ENCODE assay signal across 24 cellular contexts in the genomic region with DNA sequence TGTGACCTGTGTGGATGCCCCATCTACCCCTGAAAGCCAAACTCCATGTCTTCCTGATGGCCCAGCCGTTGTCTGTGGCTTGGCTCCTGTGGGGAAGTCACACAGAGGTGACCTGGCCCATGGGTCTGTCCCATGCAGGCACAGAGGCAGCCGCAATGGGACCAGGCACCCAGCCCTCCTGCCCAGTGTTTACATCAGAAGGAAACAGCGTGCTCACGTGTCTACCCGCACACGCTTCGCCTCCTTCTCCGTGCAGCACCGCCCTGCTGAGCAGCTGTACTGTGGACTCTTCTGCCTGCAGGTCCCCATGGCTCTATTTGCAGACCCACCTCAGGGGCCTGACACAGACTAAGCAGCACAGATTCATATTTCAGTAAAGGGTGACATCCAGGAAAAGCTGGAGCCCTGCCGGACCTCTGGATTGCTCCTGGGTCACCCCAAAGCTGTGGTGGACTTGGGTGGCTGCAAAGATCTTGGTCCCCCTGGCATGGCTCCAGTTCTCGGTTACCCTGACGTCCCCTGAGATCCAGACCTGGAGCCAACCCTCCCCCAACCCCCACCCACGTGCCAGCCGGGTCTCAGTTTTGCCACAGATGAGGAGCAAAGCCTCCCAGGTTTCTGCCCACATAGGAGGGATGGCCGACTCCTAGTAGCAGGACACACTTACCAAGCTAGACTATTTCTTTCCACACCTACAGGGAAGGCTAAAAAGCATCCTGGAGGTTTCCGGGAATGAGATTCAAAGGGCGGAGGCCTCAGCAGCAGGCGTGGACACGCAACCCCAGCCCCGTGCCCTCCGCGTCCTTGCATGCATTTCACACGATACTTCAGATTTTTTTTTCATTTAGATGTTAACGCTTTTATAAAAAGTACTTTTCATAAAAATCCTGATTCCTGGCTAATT.
"Had no signal": no experiment of that assay in that cellular context is flagged by ENCODE, and none has a peak within 500 bp of the region (broad histone marks: within the 10 kb centered on the region; RNA-seq: fewer than 3 reads in every experiment).

No MANE protein-coding gene starts in this region.

- H3K36me3 ChIP-seq: ovary, prostate gland, stomach, thoracic aorta, transverse colon had no signal

- H3K27ac ChIP-seq: coronary artery, foreskin keratinocyte, hepatocyte, ovary, prostate gland, stomach, thoracic aorta, transverse colon had no signal

- H3K9me3 Mint-ChIP-seq: endodermal cell had no signal

- H3K9me3 ChIP-seq: ovary, prostate gland, thoracic aorta, transverse colon had no signal

- H2AFZ ChIP-seq: hepatocyte had no signal

- H3K27me3 Mint-ChIP-seq: naive B cell; stimulated activated naive B cell treated with anti-CD40 and anti-IgM and Interleukin-4, amounts not matched to agents 10 μg/mL and 1 μg/mL and 100 μg/mL, for 72 hours had no signal

- H3K4me3 ChIP-seq: coronary artery, hepatocyte, lung, ovary, prostate gland, stomach, thoracic aorta, transverse colon had no signal

- H3K4me3 Mint-ChIP-seq: endodermal cell; nephron; stimulated activated naive B cell treated with anti-CD40 and anti-IgM and Interleukin-4, amounts not matched to agents 10 μg/mL and 1 μg/mL and 100 μg/mL, for 72 hours had no signal

- H3K4me1 ChIP-seq: foreskin keratinocyte, prostate gland, transverse colon had no signal

- H3K4me2 ChIP-seq: hepatocyte had no signal

- ATAC-seq: foreskin keratinocyte; left colon; left ventricle myocardium superior; sciatic nerve; stimulated activated naive B cell treated with anti-CD40 and anti-IgM and Interleukin-4, amounts not matched to agents 10 μg/mL and 1 μg/mL and 100 μg/mL, for 72 hours had no signal

- H3K36me3 Mint-ChIP-seq: naive B cell; stimulated activated naive B cell treated with anti-CD40 and anti-IgM and Interleukin-4, amounts not matched to agents 10 μg/mL and 1 μg/mL and 100 μg/mL, for 72 hours had no signal

- H3K27me3 ChIP-seq: foreskin keratinocyte, hepatocyte, ovary had no signal

- H3K4me1 Mint-ChIP-seq: endodermal cell; naive B cell; stimulated activated naive B cell treated with anti-CD40 and anti-IgM and Interleukin-4, amounts not matched to agents 10 μg/mL and 1 μg/mL and 100 μg/mL, for 72 hours had no signal

- FAIRE-seq: endothelial cell of umbilical vein, kidney had no signal

- H3K79me2 ChIP-seq: hepatocyte had no signal

- DNase-seq: effector CD4-positive, alpha-beta T cell; endodermal cell; erythroblast; foreskin keratinocyte; head of caudate nucleus; kidney; left colon; left ventricle myocardium superior; mesendoderm; naive B cell; ovary; stimulated activated CD4-positive, alpha-beta T cell treated with anti-CD3 and anti-CD28 coated beads, Interleukin-2, amount 100 ng/mL, for 24 hours; stimulated activated CD4-positive, alpha-beta T cell treated with anti-CD3 and anti-CD28 coated beads, Interleukin-4, amount 100 ng/mL, for 4 hours; stimulated activated naive B cell treated with anti-CD40 and anti-IgM and Interleukin-4, amounts not matched to agents 10 μg/mL and 1 μg/mL and 100 μg/mL, for 72 hours; stomach; transverse colon had no signal
